ENCODE assay signal across 18 cellular contexts in genomic region chr14:94367347-94367746, GRCh38. TPM values are rescaled to one million over a fixed set of nuclear protein-coding genes. Genes with fewer than 3 reads are reported as not detected.
"Had no signal": no experiment of that assay in that cellular context is flagged by ENCODE, and none has a peak within 500 bp of the region (broad histone marks: within the 10 kb centered on the region; RNA-seq: fewer than 3 reads in every experiment).

No MANE protein-coding gene starts in this region.

- H3K79me2 ChIP-seq: hepatocyte had no signal

- H3K27me3 ChIP-seq: hepatocyte had no signal

- H2AFZ ChIP-seq: hepatocyte had no signal

- H3K27ac ChIP-seq: hepatocyte, prostate gland, WERI-Rb-1 had no signal

- H3K36me3 ChIP-seq: prostate gland, WERI-Rb-1 had no signal

- H3K4me3 ChIP-seq: hepatocyte, lung, prostate gland had no signal

- ATAC-seq: activated T-helper 17 cell treated with anti-CD3 and anti-CD28 coated beads, Interleukin-2, amount 50 U/mL, for 72 hours; sciatic nerve had no signal

- H3K9me3 ChIP-seq: prostate gland had no signal

- H3K4me2 ChIP-seq: hepatocyte had no signal

- DNase-seq: activated CD4-positive, alpha-beta T cell treated with anti-CD3 and anti-CD28 coated beads for 4 hours; dermis blood vessel endothelial cell; kidney glomerular epithelial cell; stimulated activated CD4-positive, alpha-beta T cell treated with anti-CD3 and anti-CD28 coated beads, Interleukin-12 subunit alpha, Interleukin-12 subunit beta, amount 100 ng/mL, for 4 hours; stimulated activated CD4-positive, alpha-beta T cell treated with anti-CD3 and anti-CD28 coated beads, Interleukin-2, amount 100 ng/mL, for 48 hours; stimulated activated naive CD4-positive, alpha-beta T cell treated with Interleukin-2 at 50 U/mL for 16 hours; T-helper 9 cell; WERI-Rb-1 had no signal

- H3K4me1 ChIP-seq: prostate gland had no signal

RNA-seq across cellular contexts. Expression of gene SERPINA2, which starts 0.8 kb away (rescaled TPM):
- total RNA-seq: dermis blood vessel endothelial cell, hepatocyte, lung, omental fat pad, prostate gland, sciatic nerve, temporal lobe, ureter had no signal
- polyA plus RNA-seq: esophagus, hepatocyte had no signal

RNA-seq across cellular contexts. Expression of gene SERPINA6, which starts 44.2 kb away (rescaled TPM):
- total RNA-seq: dermis blood vessel endothelial cell, mononuclear cell, prostate gland, sciatic nerve, temporal lobe, ureter had no signal
